1 cellular context compared by ENCODE assay signal in genomic region chr10:26723016-26723415, GRCh38.
TF ChIP-seq lines count a peak whose summit lies in the region.

No MANE protein-coding gene starts in this region.

TF ChIP-seq in K562, 482 proteins besides CTCF, POLR2A, EP300 and RAD21:
- no peak for TF ChIP-seq ZNF592 (IDR thresholded peaks at IDR 0.05)
- TF ChIP-seq KDM2B (CRISPR knock-in tag; IDR thresholded peaks at IDR 0.05) = no peak
- TF ChIP-seq CHCHD3 (CRISPR knock-in tag; IDR thresholded peaks at IDR 0.05) = no peak
- no peak for TF ChIP-seq MYBL2 (IDR thresholded peaks at IDR 0.05; ENCODE audit: low read depth)
- TF ChIP-seq MYBL2 (CRISPR knock-in tag; IDR thresholded peaks at IDR 0.05; ENCODE audit: borderline replicate concordance) = no peak
- TF ChIP-seq FOXJ3 (CRISPR knock-in tag; IDR thresholded peaks at IDR 0.05) = no peak
- TF ChIP-seq ATF7 (IDR thresholded peaks at IDR 0.05) = no peak
- no peak for TF ChIP-seq ZNF431 (CRISPR knock-in tag; IDR thresholded peaks at IDR 0.05)
- no peak for TF ChIP-seq NCOA2 (IDR thresholded peaks at IDR 0.05; ENCODE audit: partially characterized antibody in 2 of 2)
- no peak for TF ChIP-seq CHD4 (IDR thresholded peaks at IDR 0.05; ENCODE audit: insufficient read depth, insufficient replicate concordance, low read depth, low read length, poor library complexity, severe bottlenecking)
- TF ChIP-seq RAD51 (IDR thresholded peaks at IDR 0.05; ENCODE audit: borderline replicate concordance, low read depth) = no peak
- no peak for TF ChIP-seq SREBF2 (CRISPR knock-in tag; IDR thresholded peaks at IDR 0.05)
- no peak for TF ChIP-seq PHB2 (IDR thresholded peaks at IDR 0.05; ENCODE audit: low read depth)
- TF ChIP-seq TRIM28 (IDR thresholded peaks at IDR 0.05) = no peak
- TF ChIP-seq ZNF764 (CRISPR knock-in tag; IDR thresholded peaks at IDR 0.05; ENCODE audit: low read depth) = no peak
- no peak for TF ChIP-seq ZNF197 (CRISPR knock-in tag; IDR thresholded peaks at IDR 0.05; ENCODE audit: low read depth)
- TF ChIP-seq ZNF77 (CRISPR knock-in tag; IDR thresholded peaks at IDR 0.05) = no peak
- TF ChIP-seq ZNF655 (CRISPR knock-in tag; IDR thresholded peaks at IDR 0.05) = no peak
- no peak for TF ChIP-seq CSDE1 (IDR thresholded peaks at IDR 0.05)
- no peak for TF ChIP-seq ZNF311 (CRISPR knock-in tag; IDR thresholded peaks at IDR 0.05)
